Comparison of ENCODE assay signal across 8 cellular contexts in the genomic region with DNA sequence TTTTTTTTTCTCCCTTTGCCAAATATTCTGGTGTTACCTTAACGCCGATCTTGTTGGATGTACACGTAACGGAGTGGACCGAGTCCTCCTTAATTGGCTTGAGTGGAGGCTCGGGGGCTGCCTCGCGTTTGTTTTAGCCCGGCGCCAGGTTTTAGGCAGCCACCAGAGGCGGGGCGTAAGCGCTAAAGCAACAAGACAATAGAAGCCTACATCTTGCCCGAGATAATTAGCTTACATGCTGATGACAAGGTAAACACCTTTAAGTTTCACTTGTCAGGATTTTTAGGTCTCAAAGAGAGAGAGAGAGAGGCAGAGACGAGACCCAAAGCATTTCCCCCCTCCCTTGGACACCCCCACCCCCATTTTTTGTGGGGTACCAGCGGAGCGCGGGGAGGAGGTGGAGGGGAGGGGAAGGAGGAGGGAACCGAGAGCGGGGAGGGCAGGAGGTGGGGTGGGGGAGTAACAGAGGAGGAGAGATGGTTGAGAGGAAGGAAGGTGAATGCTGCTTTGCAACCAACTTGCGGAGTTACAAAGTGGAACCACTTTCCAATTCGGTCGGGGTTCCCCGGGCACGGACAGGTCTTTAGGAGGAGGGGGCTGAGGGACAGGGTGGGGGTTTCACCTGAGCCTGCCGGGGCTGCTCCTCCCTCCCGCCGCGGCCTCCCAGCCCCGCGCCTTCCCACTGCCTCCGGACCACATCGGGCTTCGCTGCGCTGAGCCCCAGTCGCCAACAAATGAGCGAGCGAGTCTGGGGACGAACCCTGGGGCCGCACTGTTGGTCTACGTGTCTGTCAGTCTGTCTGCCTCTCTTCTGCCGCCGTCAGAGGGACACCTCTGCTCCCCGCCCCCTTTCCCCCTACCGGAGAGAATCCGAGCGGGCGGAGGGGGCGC. TPM values are rescaled to one million over a fixed set of nuclear protein-coding genes. Genes with fewer than 3 reads are reported as not detected.
DNase-seq lines count a peak whose midpoint lies in the region; ATAC-seq, FAIRE-seq and TF ChIP-seq lines count a peak whose summit lies in the region.

A gene (minus strand): TSS at position 802 of the 891 bp plus-strand sequence. CDS start 103 bp downstream, at position 699.

- no peak within 1 kb of the TSS for H3K27ac ChIP-seq in H1 (ENCODE audit: low read depth, low read length)
- no peak within 1 kb of the TSS for H3K27ac ChIP-seq in skeletal muscle tissue (ENCODE audit: low read depth, low read length)

- no peak within 1 kb of the TSS for H2AFZ ChIP-seq in H1 (ENCODE audit: low read length)

- H3K23me2 ChIP-seq in H1 (ENCODE audit: low read depth, low read length), result peaks cover 6% of the 10 kb centered on the region; the same call in 1 of the 2 replicates

- H4K91ac ChIP-seq in H1 (replicated peaks; ENCODE audit: insufficient read length, low read length), result no peak within 1 kb of the TSS

- H3K79me2 ChIP-seq in H1 (ENCODE audit: control insufficient read depth in 1 of 2, insufficient read depth in 2 of 2, low read length in 2 of 2), result no peaks in the 10 kb centered on the region

- H3K4me3 ChIP-seq in H1 (ENCODE audit: extremely low read depth in 1 of 4, insufficient read depth in 2 of 4, low read depth in 3 of 4, low read length in 4 of 4) (peak within 1 kb of the TSS; percentile 6 to 56 (median 37); a peak in 7 of 8 replicates), skeletal muscle tissue (ENCODE audit: low read length in 3 of 3) (peak within 1 kb of the TSS; percentile 23 to 57 (median 45))

- H3K27me3 ChIP-seq in H1 (replicated peaks in 1 of 4; ENCODE audit: control insufficient read depth in 3 of 4, extremely low read depth in 1 of 4, insufficient read depth in 3 of 4, low read length in 3 of 4), result peaks cover 95 to 100% (median 98%) of the 10 kb centered on the region in 4 experiments
- H3K27me3 ChIP-seq in skeletal muscle tissue (ENCODE audit: control insufficient read depth in 3 of 3, insufficient read depth in 3 of 3, low read length in 3 of 3), result peaks cover 95 to 97% (median 97%) of the 10 kb centered on the region in 3 donors

- TF ChIP-seq EP300 in H1 (IDR thresholded peaks at IDR 0.05; ENCODE audit: borderline replicate concordance in 1 of 2, low read depth in 2 of 2, low read length in 2 of 2), result no peak

- WGBS in H1 (ENCODE audit: extremely low coverage in 1 of 2, insufficient coverage in 1 of 2, insufficient read length in 1 of 2, insufficient replicate concordance in 2 of 2, low coverage in 1 of 2, low lambda C conversion rate in 2 of 2, missing lambda C conversion rate in 1 of 2), 2 experiments, result 2% methylated on average over 19 of the region's 49 CpGs; no CpG with 5 or more reads in 1 of the 2 experiments

- TF ChIP-seq RAD21 in H1 (IDR thresholded peaks at IDR 0.05 in 1 of 2, conservative IDR thresholded peaks at IDR 0.05 in 1 of 2; ENCODE audit: low read depth in 2 of 2, low read length in 2 of 2), result no peak

- no peak within 1 kb of the TSS for H3K23ac ChIP-seq in H1 (ENCODE audit: insufficient read length)

- FAIRE-seq in H1 (lab: Jason Lieb, UNC), result peak; percentile 32

- peaks cover 0 to 14% (median 0%) of the 10 kb centered on the region in 4 experiments; a peak in 1 of 8 replicates for H3K36me3 ChIP-seq in H1 (ENCODE audit: control insufficient read depth in 2 of 4, insufficient read depth in 4 of 4, low read length in 3 of 4)
- no peaks in the 10 kb centered on the region for H3K36me3 ChIP-seq in skeletal muscle tissue (ENCODE audit: control insufficient read depth in 3 of 3, insufficient read depth in 3 of 3, low read length in 3 of 3)

- no peak within 1 kb of the TSS for H3K56ac ChIP-seq in H1 (replicated peaks; ENCODE audit: insufficient read length, low read depth, low read length)

- no peak within 1 kb of the TSS for H2BK20ac ChIP-seq in H1 (ENCODE audit: low read length)

- no peak for TF ChIP-seq POLR2A in H1 (IDR thresholded peaks at IDR 0.05; ENCODE audit: control extremely low read depth in 1 of 2, low read depth in 2 of 2, low read length in 2 of 2)

- H3K4ac ChIP-seq in H1 (replicated peaks; ENCODE audit: insufficient read length, low read depth, low read length), result no peak within 1 kb of the TSS

- H3K9ac ChIP-seq in H1 (replicated peaks in 1 of 4; ENCODE audit: extremely low read depth in 1 of 4, low read depth in 3 of 4, low read length in 3 of 4), result no peak within 1 kb of the TSS
- peak within 1 kb of the TSS in 1 of 3 donors; percentile 23 for H3K9ac ChIP-seq in skeletal muscle tissue (ENCODE audit: low read depth in 1 of 3, low read length in 3 of 3)

- peaks cover 37% of the 10 kb centered on the region in 2 experiments for H4K20me1 ChIP-seq in H1 (replicated peaks in 1 of 2; ENCODE audit: control insufficient read depth in 1 of 2, insufficient read depth in 2 of 2, low read length in 2 of 2)

- H2BK120ac ChIP-seq in H1 (replicated peaks; ENCODE audit: low read depth, low read length), result no peak within 1 kb of the TSS

- no peak within 1 kb of the TSS for H4K5ac ChIP-seq in H1 (ENCODE audit: insufficient read length, low read depth, low read length)

- no peak within 1 kb of the TSS for H3K14ac ChIP-seq in H1 (ENCODE audit: insufficient read length)

- H2BK12ac ChIP-seq in H1 (ENCODE audit: low read depth, low read length), result 0 out of 2 replicates have a peak within 1 kb of the TSS, but pooled peaks have one; percentile 68

- H3K79me1 ChIP-seq in H1 (ENCODE audit: low read depth, low read length), result no peaks in the 10 kb centered on the region

- H3K4me1 ChIP-seq in H1 (replicated peaks in 1 of 4; ENCODE audit: control insufficient read depth in 3 of 4, insufficient read depth in 4 of 4, low read length in 3 of 4), result peaks cover 0 to 26% (median 13%) of the 10 kb centered on the region in 4 experiments; a peak in 5 of 7 replicates
- H3K4me1 ChIP-seq in skeletal muscle tissue (ENCODE audit: control insufficient read depth in 3 of 3, insufficient read depth in 3 of 3, low read length in 3 of 3), result peaks cover 11 to 46% (median 19%) of the 10 kb centered on the region in 3 donors

- H2BK15ac ChIP-seq in H1 (ENCODE audit: low read length), result no peak within 1 kb of the TSS

- H2AK5ac ChIP-seq in H1 (ENCODE audit: low read depth, low read length), result no peak within 1 kb of the TSS

- H3K4me2 ChIP-seq in H1 (ENCODE audit: insufficient read depth in 1 of 2, low read depth in 2 of 2, low read length in 2 of 2), result peak within 1 kb of the TSS; percentile 57 to 78

- 0 out of 2 replicates have a peak within 1 kb of the TSS, but pooled peaks have one; percentile 29 for H4K8ac ChIP-seq in H1 (ENCODE audit: extremely low read depth, insufficient read depth, low read length)

- H3K18ac ChIP-seq in H1 (ENCODE audit: extremely low read depth, low read length), result no peak within 1 kb of the TSS; the same call in 1 of the 2 replicates

- H3K9me3 ChIP-seq in H1 (ENCODE audit: insufficient read depth in 2 of 2, low read depth in 1 of 2, low read length in 1 of 2), result no peaks in the 10 kb centered on the region
- H3K9me3 ChIP-seq in skeletal muscle tissue (ENCODE audit: control insufficient read depth in 3 of 3, low read length in 3 of 3), result no peaks in the 10 kb centered on the region

- no peak within 1 kb of the TSS for H2BK5ac ChIP-seq in H1 (ENCODE audit: low read depth, low read length)

- DNase-seq in NCI-H2081 (lab: John Stamatoyannopoulos, UW), result peak; percentile 54 to 73
- no peak for DNase-seq in NCI-H2081 treated with DMSO at 0.1 percent for 48 hours (lab: John Stamatoyannopoulos, UW)
- peak; percentile 61 for DNase-seq in NCI-H2196 treated with DMSO at 0.1 percent for 48 hours (lab: John Stamatoyannopoulos, UW; ENCODE audit: unreplicated experiment)
- DNase-seq in H1 (ENCODE audit: low read depth in 1 of 2, low spot score in 2 of 2), result peak in 1 of 2 experiments; percentile 82
- DNase-seq in stimulated activated CD4-positive, alpha-beta T cell treated with anti-CD3 and anti-CD28 coated beads, Interleukin-4, amount 100 ng/mL, for 1 hour, result no peak

- ATAC-seq in HG03378 (IDR thresholded peaks at IDR 0.05; ENCODE audit: unreplicated experiment) (no peak), GM21381 (IDR thresholded peaks at IDR 0.05; ENCODE audit: unreplicated experiment) (no peak)

- POLR2A ChIA-PET in H1 (lab: Charles Lee; ENCODE audit: partially characterized antibody), result interaction anchor here (1.0 to 3.9 kb wide), 4 partner anchors 10 to 147 kb away, joined by 4 to 19 read pairs (median 4); no protein-coding TSS in a partner anchor

- no peak for TF ChIP-seq CTCF in H1 (IDR thresholded peaks at IDR 0.05; ENCODE audit: control extremely low read depth in 1 of 3, insufficient read depth in 1 of 3, low read depth in 1 of 3, low read length in 3 of 3)

- CTCF ChIA-PET in H1 (lab: Charles Lee; ENCODE audit: partially characterized antibody), result interaction anchor here (0.9 to 11.9 kb wide), 14 partner anchors 8 to 450 kb away, joined by 3 to 395 read pairs (median 16); a partner anchor contains a TSS

TF ChIP-seq in H1, 55 proteins besides CTCF, POLR2A, EP300 and RAD21 (continues in another document):
- TF ChIP-seq HDAC6 (IDR thresholded peaks at IDR 0.05; ENCODE audit: low read depth, low read length) (no peak), TAF1 (IDR thresholded peaks at IDR 0.05; ENCODE audit: low read depth, low read length) (no peak)

RNA-seq across cellular contexts. Expression of the gene that starts here (rescaled TPM):
- total RNA-seq in H1 (2021; fragmentation: NEBNext Ultra II Directional; extraction: Animal tissue kit (Norgen Biotek cat#: 25700)), result not detected in 2 replicates
- not detected in 2 replicates for polyA plus RNA-seq in H1 (2011; rRNA removed)
- polyA plus RNA-seq in H1 (2011; cell fraction: cytosol; rRNA removed), result not detected
- polyA plus RNA-seq in H1 (2011; cell fraction: nucleus; rRNA removed), result not detected
- polyA plus RNA-seq in H1 (2012, experiment 1 of 2), result not detected in 4 replicates
- polyA plus RNA-seq in H1 (2012, experiment 2 of 2), result not detected
- polyA plus RNA-seq in H1 (2013, experiment 1 of 2), result not detected
- not detected for polyA plus RNA-seq in H1 (2013, experiment 2 of 2)
- polyA minus RNA-seq in H1 (2011; rRNA and poly(A)+ RNA removed), result not detected in 2 replicates
- polyA minus RNA-seq in H1 (2011; cell fraction: cytosol; rRNA and poly(A)+ RNA removed), result not detected
- not detected for polyA minus RNA-seq in H1 (2011; cell fraction: nucleus; rRNA and poly(A)+ RNA removed)
- not detected for total RNA-seq in skeletal muscle tissue

Comparison
In these comparisons a context has a peak if more than half of its experiments do, and no peak if none do; other contexts are left out.
1. DNase-seq: peak in NCI-H2081 (2 of 2) and NCI-H2196 treated with DMSO at 0.1 percent for 48 hours (single experiment); none in NCI-H2081 treated with DMSO at 0.1 percent for 48 hours (single experiment) and stimulated activated CD4-positive, alpha-beta T cell treated with anti-CD3 and anti-CD28 coated beads, Interleukin-4, amount 100 ng/mL, for 1 hour (single experiment).